8 cellular contexts compared by ENCODE assay signal in the genomic region with DNA sequence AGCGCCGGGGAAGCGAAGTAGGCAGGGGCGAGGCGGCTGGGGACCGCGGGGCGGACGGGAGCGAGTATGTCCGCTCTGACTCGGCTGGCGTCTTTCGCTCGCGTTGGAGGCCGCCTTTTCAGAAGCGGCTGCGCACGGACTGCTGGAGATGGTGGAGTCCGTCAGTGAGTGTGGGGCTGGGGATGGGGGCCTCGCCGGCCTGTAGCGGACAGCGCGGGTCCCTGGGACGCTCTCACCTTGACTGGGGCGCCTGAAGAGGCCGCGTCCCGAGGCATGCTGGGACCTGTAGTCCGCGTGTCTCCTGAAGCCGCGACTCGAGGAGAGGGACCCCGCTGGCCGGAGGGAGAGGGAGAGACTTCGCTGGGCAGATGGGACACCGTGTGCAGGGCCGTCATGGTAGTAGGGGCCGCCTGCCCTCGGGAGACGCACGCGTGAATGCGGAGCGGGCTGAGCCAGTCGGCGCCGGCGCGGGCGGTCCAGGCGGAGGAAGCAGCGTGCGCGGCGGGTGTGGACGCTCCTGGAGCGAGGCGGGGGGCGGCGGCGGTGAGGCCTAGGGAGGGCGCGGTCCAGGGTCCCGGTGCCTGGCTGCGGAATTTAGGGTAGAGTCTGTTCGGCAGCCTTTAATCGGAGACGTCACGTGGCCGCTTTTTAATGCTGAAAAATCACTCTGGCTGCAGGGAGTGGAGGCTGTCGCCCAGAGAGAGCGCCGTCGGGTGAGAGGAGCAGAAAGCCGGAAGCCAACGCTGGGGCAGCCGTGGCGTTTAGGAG. TPM values are rescaled to one million over a fixed set of nuclear protein-coding genes. Genes with fewer than 3 reads are reported as not detected.
DNase-seq lines count a peak whose midpoint lies in the region; ATAC-seq and TF ChIP-seq lines count a peak whose summit lies in the region.

A gene (plus strand): TSS at position 30 of the 768 bp plus-strand sequence. CDS start 37 bp downstream, at position 67.

- H3K9ac ChIP-seq in OCI-LY3 (ENCODE audit: low read length): peak within 1 kb of the TSS; percentile 83

- peaks cover 28% of the 10 kb centered on the region for H3K4me1 Mint-ChIP-seq in stimulated activated memory B cell treated with anti-CD40 and anti-IgM and Interleukin-4, amounts not matched to agents 10 μg/mL and 1 μg/mL and 100 μg/mL, for 72 hours

- H3K4me3 ChIP-seq in OCI-LY3 (ENCODE audit: low read length) (peak within 1 kb of the TSS; percentile 92), esophagus squamous epithelium (peak within 1 kb of the TSS; percentile 67 to 94 (median 78))

- DNase-seq in DMS153 (lab: John Stamatoyannopoulos, UW) (peak; percentile 50), HT-29 (ENCODE audit: low spot score) (peak; percentile 91), esophagus squamous epithelium (lab: John Stamatoyannopoulos, UW) (peak; percentile 50), myocyte (ENCODE audit: low read depth) (peak; percentile 94)
- peak; percentile 81 to 97 for DNase-seq in activated T-cell treated with anti-CD3 and anti-CD28 coated beads, Interleukin-2, amount 50 U/mL, for 48 hours

- peak; percentile 82 for ATAC-seq in GM21367 (IDR thresholded peaks at IDR 0.05; ENCODE audit: unreplicated experiment)
- peak; percentile 96 for ATAC-seq in stimulated activated memory B cell treated with anti-CD40 and anti-IgM and Interleukin-4, amounts not matched to agents 10 μg/mL and 1 μg/mL and 100 μg/mL, for 72 hours

- TF ChIP-seq CTCF in OCI-LY3 (IDR thresholded peaks at IDR 0.05; ENCODE audit: low read depth, low read length): no peak
- TF ChIP-seq CTCF in esophagus squamous epithelium (IDR thresholded peaks at IDR 0.05): peak in 1 of 6 experiments; percentile 21

- H3K4me3 Mint-ChIP-seq in stimulated activated memory B cell treated with anti-CD40 and anti-IgM and Interleukin-4, amounts not matched to agents 10 μg/mL and 1 μg/mL and 100 μg/mL, for 72 hours: peak within 1 kb of the TSS; percentile 90

- H3K27ac ChIP-seq in OCI-LY3 (ENCODE audit: low read length) (peak within 1 kb of the TSS; percentile 54), esophagus squamous epithelium (peak within 1 kb of the TSS; percentile 92 to 96 (median 94))

- H3K27me3 ChIP-seq in OCI-LY3 (ENCODE audit: low read depth, low read length): no peaks in the 10 kb centered on the region
- H3K27me3 ChIP-seq in esophagus squamous epithelium: no peaks in the 10 kb centered on the region

- H3K4me1 ChIP-seq in OCI-LY3 (ENCODE audit: low read length) (peaks cover 12% of the 10 kb centered on the region), esophagus squamous epithelium (peaks cover 12 to 27% (median 22%) of the 10 kb centered on the region in 3 donors)

- H3K36me3 ChIP-seq in OCI-LY3 (replicated peaks; ENCODE audit: low read depth, low read length) (no peaks in the 10 kb centered on the region), esophagus squamous epithelium (peaks cover 0 to 23% (median 0%) of the 10 kb centered on the region in 3 donors)

- peak in 3 of 4 donors; percentile 68 to 89 (median 72) for TF ChIP-seq POLR2A in esophagus squamous epithelium (IDR thresholded peaks at IDR 0.05)

- H4K20me1 ChIP-seq in OCI-LY3 (ENCODE audit: insufficient read depth, low read length): peaks cover 6% of the 10 kb centered on the region; the same call in 1 of the 2 replicates

- H3K36me3 Mint-ChIP-seq in stimulated activated memory B cell treated with anti-CD40 and anti-IgM and Interleukin-4, amounts not matched to agents 10 μg/mL and 1 μg/mL and 100 μg/mL, for 72 hours: peaks cover 13% of the 10 kb centered on the region

- H2AFZ ChIP-seq in OCI-LY3 (ENCODE audit: low read depth, low read length): peak within 1 kb of the TSS; percentile 95

- peak within 1 kb of the TSS; percentile 90 for H3K27ac Mint-ChIP-seq in stimulated activated memory B cell treated with anti-CD40 and anti-IgM and Interleukin-4, amounts not matched to agents 10 μg/mL and 1 μg/mL and 100 μg/mL, for 72 hours

- intact Hi-C loops in esophagus squamous epithelium (cut with DNase I): no loop called here

- 0% methylated on average over 6 to 18 of the region's 82 CpGs for WGBS in esophagus squamous epithelium, 2 donors

- no peaks in the 10 kb centered on the region for H3K27me3 Mint-ChIP-seq in stimulated activated memory B cell treated with anti-CD40 and anti-IgM and Interleukin-4, amounts not matched to agents 10 μg/mL and 1 μg/mL and 100 μg/mL, for 72 hours

- peaks cover 48% of the 10 kb centered on the region for H3K79me2 ChIP-seq in OCI-LY3 (ENCODE audit: low read length)

- peak within 1 kb of the TSS; percentile 94 for H3K4me2 ChIP-seq in OCI-LY3 (ENCODE audit: low read length)

- H3K9me3 ChIP-seq in OCI-LY3 (ENCODE audit: insufficient read depth, low read length) (no peaks in the 10 kb centered on the region), esophagus squamous epithelium (no peaks in the 10 kb centered on the region)

- no peaks in the 10 kb centered on the region for H3K9me3 Mint-ChIP-seq in stimulated activated memory B cell treated with anti-CD40 and anti-IgM and Interleukin-4, amounts not matched to agents 10 μg/mL and 1 μg/mL and 100 μg/mL, for 72 hours

RNA-seq across cellular contexts. Expression of the gene that starts here (rescaled TPM):
- 328 and 378 TPM in 2 replicates for total RNA-seq in HT-29 (2014; rRNA removed; shearing (Covaris generic))
- total RNA-seq in esophagus squamous epithelium: 100 to 1,000 TPM in 3 of 4 donors, 10 to 100 TPM in 1; 87.5 to 353 (median 340) TPM
- total RNA-seq in myocyte: 388 and 434 TPM in 2 replicates
- polyA plus RNA-seq in myocyte (2012): 534 TPM

Comparison
In these comparisons a context has a peak if more than half of its experiments do, and no peak if none do; other contexts are left out.
1. Peak in every context shown above with its lines: DNase-seq, ATAC-seq, H3K4me3 ChIP-seq and H3K27ac ChIP-seq.